ENCODE assay signal across 20 cellular contexts in the genomic region with DNA sequence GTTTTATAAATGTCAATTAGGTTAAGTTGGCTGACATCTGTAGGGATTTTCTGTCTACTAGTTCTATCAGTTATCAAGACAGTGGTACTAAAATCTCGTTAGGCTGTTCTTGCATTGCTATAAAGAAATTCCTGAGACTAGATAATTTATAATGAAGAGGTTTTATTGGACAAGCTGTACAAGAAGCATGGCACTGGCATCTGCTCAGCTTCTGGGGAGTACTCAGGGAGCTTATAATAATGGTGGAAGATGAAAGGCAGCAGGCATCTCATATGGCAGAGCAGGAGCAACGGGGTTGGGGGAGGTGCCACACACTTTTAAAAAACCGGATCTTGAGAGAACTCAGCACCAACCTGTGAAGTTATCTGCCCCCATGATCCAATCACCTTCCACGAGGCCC. TPM values are rescaled to one million over a fixed set of nuclear protein-coding genes. Genes with fewer than 3 reads are reported as not detected.
DNase-seq lines count a peak whose midpoint lies in the region; ATAC-seq, FAIRE-seq and TF ChIP-seq lines count a peak whose summit lies in the region.
"Had no signal": no experiment of that assay in that cellular context is flagged by ENCODE, and none has a peak within 500 bp of the region (broad histone marks: within the 10 kb centered on the region; RNA-seq: fewer than 3 reads in every experiment).

No MANE protein-coding gene starts in this region.

- peaks cover 29% of the 10 kb centered on the region for H3K4me1 ChIP-seq in GM23338 (ENCODE audit: insufficient read depth)

- H3K4me3 Mint-ChIP-seq in GM23338 (peak overlapping the region; percentile 43; the same call in 1 of the 3 replicates), WTC11 (no peak overlapping the region), endothelial cell (ENCODE audit: unreplicated experiment) (no peak overlapping the region)
- H3K4me3 Mint-ChIP-seq: B cell; CD4-positive, alpha-beta T cell; IgD-negative memory B cell had no signal

- H3K27me3 Mint-ChIP-seq in GM23338 (ENCODE audit: insufficient read depth, low read depth, poor library complexity) (peaks cover 2% of the 10 kb centered on the region), WTC11 (ENCODE audit: low read depth) (no peaks in the 10 kb centered on the region), endothelial cell (ENCODE audit: unreplicated experiment) (no peaks in the 10 kb centered on the region)
- H3K27me3 Mint-ChIP-seq: B cell; CD4-positive, alpha-beta T cell; IgD-negative memory B cell had no signal

- TF ChIP-seq CTCF in GM23338 (conservative IDR thresholded peaks at IDR 0.05; ENCODE audit: low read depth in 2 of 2): no peak
- no peak for TF ChIP-seq CTCF in WTC11 (IDR thresholded peaks at IDR 0.05)
- TF ChIP-seq CTCF in endothelial cell (IDR thresholded peaks at IDR 0.05; ENCODE audit: unreplicated experiment): no peak

- H3K4me2 ChIP-seq in GM23338: peak overlapping the region; percentile 5; the same call in 1 of the 2 replicates

- no peaks in the 10 kb centered on the region for H3K27me3 ChIP-seq in GM23338 (ENCODE audit: insufficient read depth)

- no peaks in the 10 kb centered on the region for H3K9me3 Mint-ChIP-seq in GM23338
- H3K9me3 Mint-ChIP-seq in WTC11: no peaks in the 10 kb centered on the region
- no peaks in the 10 kb centered on the region for H3K9me3 Mint-ChIP-seq in endothelial cell (ENCODE audit: unreplicated experiment)
- H3K9me3 Mint-ChIP-seq: CD4-positive, alpha-beta T cell; IgD-negative memory B cell had no signal

- no peaks in the 10 kb centered on the region for H3K36me3 Mint-ChIP-seq in GM23338 (ENCODE audit: low read depth)
- no peaks in the 10 kb centered on the region for H3K36me3 Mint-ChIP-seq in WTC11
- peaks cover 4% of the 10 kb centered on the region for H3K36me3 Mint-ChIP-seq in endothelial cell (ENCODE audit: low read depth, unreplicated experiment)

- H3K9me2 ChIP-seq in GM23338 (ENCODE audit: insufficient read depth): no peaks in the 10 kb centered on the region

- no peak overlapping the region for H3K27ac ChIP-seq in GM23338 (ENCODE audit: low read depth)

- CTCF ChIA-PET in WTC11 (lab: Charles Lee): no interaction called here

- ATAC-seq in GM23338 (no peak), WTC11 (0 out of 2 replicates have a peak, but pooled peaks have one; percentile 26), HG03280 (IDR thresholded peaks at IDR 0.05; ENCODE audit: unreplicated experiment) (no peak), HG02678 (IDR thresholded peaks at IDR 0.05; ENCODE audit: unreplicated experiment) (no peak)
- ATAC-seq: HCT116 had no signal

- H3K36me3 ChIP-seq in GM23338 (ENCODE audit: insufficient read depth): no peaks in the 10 kb centered on the region

- no peaks in the 10 kb centered on the region for H3F3A ChIP-seq in GM23338 (replicated peaks; ENCODE audit: low read depth)

- H2AFZ ChIP-seq in GM23338: no peak overlapping the region

- FAIRE-seq in GM12892 (lab: Jason Lieb, UNC): peak; percentile 44
- FAIRE-seq: A204.1, GM12891, H54 had no signal

- H3K4me3 ChIP-seq in GM23338: no peak overlapping the region

- H3K4me1 Mint-ChIP-seq in GM23338 (peaks cover 23% of the 10 kb centered on the region), WTC11 (peaks cover 35% of the 10 kb centered on the region), endothelial cell (ENCODE audit: unreplicated experiment) (peaks cover 21% of the 10 kb centered on the region)

- 0 out of 2 replicates have a peak, but pooled peaks cover 12% of the 10 kb centered on the region for H3K79me2 ChIP-seq in GM23338 (replicated peaks; ENCODE audit: insufficient read depth)

- no peaks in the 10 kb centered on the region for H4K20me1 ChIP-seq in GM23338 (replicated peaks; ENCODE audit: insufficient read depth)

- POLR2A ChIA-PET in WTC11 (lab: Charles Lee): no interaction called here

- no peak for TF ChIP-seq POLR2A in GM12892 (IDR thresholded peaks at IDR 0.05; ENCODE audit: low read depth, low read length)

- H3K27ac Mint-ChIP-seq in GM23338: no peak overlapping the region
- H3K27ac Mint-ChIP-seq in WTC11: no peak overlapping the region
- peak overlapping the region; percentile 8 for H3K27ac Mint-ChIP-seq in endothelial cell (ENCODE audit: unreplicated experiment)
- H3K27ac Mint-ChIP-seq: B cell; CD4-positive, alpha-beta T cell; IgD-negative memory B cell had no signal

- DNase-seq in GM12892 (ENCODE audit: insufficient read length): no peak
- DNase-seq in GM23338 (ENCODE audit: low spot score): no peak
- no peak for DNase-seq in WTC11 (ENCODE audit: low spot score)
- DNase-seq in endothelial cell (ENCODE audit: low spot score): no peak
- no peak for DNase-seq in NOMO-1 (lab: John Stamatoyannopoulos, UW; ENCODE audit: unreplicated experiment in 2 of 2)
- no peak for DNase-seq in DMS53 (lab: John Stamatoyannopoulos, UW)
- DNase-seq: C1 segment of cervical spinal cord; Calu3; CD4-positive, alpha-beta T cell; DMS 273 treated with DMSO at 0.1 percent for 48 hours; DMS79; EL had no signal

TF ChIP-seq in GM23338, 12 proteins besides CTCF, POLR2A, EP300 and RAD21:
- TF ChIP-seq CREB1 (CRISPR knock-in tag; IDR thresholded peaks at IDR 0.05; ENCODE audit: low read depth) (no peak), JUNB (IDR thresholded peaks at IDR 0.05; ENCODE audit: unreplicated experiment) (no peak), STAT1 (IDR thresholded peaks at IDR 0.05; ENCODE audit: unreplicated experiment) (no peak), NANOG (IDR thresholded peaks at IDR 0.05; ENCODE audit: borderline replicate concordance) (no peak), ZNF331 (CRISPR knock-in tag; IDR thresholded peaks at IDR 0.05; ENCODE audit: low read depth) (no peak)

TF ChIP-seq in WTC11, 78 proteins besides CTCF, POLR2A, EP300 and RAD21:
- TF ChIP-seq, protein P1, sequence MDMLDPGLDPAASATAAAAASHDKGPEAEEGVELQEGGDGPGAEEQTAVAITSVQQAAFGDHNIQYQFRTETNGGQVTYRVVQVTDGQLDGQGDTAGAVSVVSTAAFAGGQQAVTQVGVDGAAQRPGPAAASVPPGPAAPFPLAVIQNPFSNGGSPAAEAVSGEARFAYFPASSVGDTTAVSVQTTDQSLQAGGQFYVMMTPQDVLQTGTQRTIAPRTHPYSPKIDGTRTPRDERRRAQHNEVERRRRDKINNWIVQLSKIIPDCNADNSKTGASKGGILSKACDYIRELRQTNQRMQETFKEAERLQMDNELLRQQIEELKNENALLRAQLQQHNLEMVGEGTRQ (CRISPR knock-in tag; IDR thresholded peaks at IDR 0.05): no peak
- TF ChIP-seq CREB1 (CRISPR knock-in tag; IDR thresholded peaks at IDR 0.05): no peak
- no peak for TF ChIP-seq ZNF121 (CRISPR knock-in tag; IDR thresholded peaks at IDR 0.05)
- no peak for TF ChIP-seq IRF2 (CRISPR knock-in tag; IDR thresholded peaks at IDR 0.05; ENCODE audit: borderline replicate concordance, low read depth)

RNA-seq across cellular contexts. Expression of a gene that starts 28.2 kb away (rescaled TPM):
- 9.0 TPM for polyA plus RNA-seq in GM12892 (2012; ENCODE audit: missing spikeins)
- 18.3 and 21.1 TPM in 2 replicates for total RNA-seq in GM23338 (2014; rRNA removed; shearing (Covaris generic))
- 17.2 and 24.3 TPM in 2 replicates for polyA plus RNA-seq in GM23338 (2016; fragmentation: Nextera tagmentation; extraction: Ambion mirVana)
- total RNA-seq in WTC11 (2021) (6.9 to 11.0 TPM (median 8.4 TPM) in 3 replicates), endothelial cell (ENCODE audit: unreplicated experiment) (33.1 TPM)
